1 cellular context compared by ENCODE assay signal in genomic region chr17:50127661-50128361, GRCh38.
TF ChIP-seq lines count a peak whose summit lies in the region.

No MANE protein-coding gene starts in this region.

TF ChIP-seq in GM12878, 131 proteins besides CTCF, POLR2A, EP300 and RAD21:
- TF ChIP-seq IKZF1 (conservative IDR thresholded peaks at IDR 0.05) (0 out of 2 replicates have a peak, but pooled peaks have one; percentile 12), RUNX3 (IDR thresholded peaks at IDR 0.05; ENCODE audit: low read length) (peak; percentile 79), MEF2A (IDR thresholded peaks at IDR 0.05; ENCODE audit: insufficient read depth, low read depth, low read length) (no peak), TCF7 (IDR thresholded peaks at IDR 0.05; ENCODE audit: borderline replicate concordance) (no peak), BACH1 (IDR thresholded peaks at IDR 0.05; ENCODE audit: borderline replicate concordance) (no peak), EED (IDR thresholded peaks at IDR 0.05; ENCODE audit: low read depth) (no peak), HDAC2 (IDR thresholded peaks at IDR 0.05) (no peak), IKZF2 (IDR thresholded peaks at IDR 0.05) (no peak), MYC (IDR thresholded peaks at IDR 0.05; ENCODE audit: insufficient read depth, insufficient read length, insufficient replicate concordance, low read length, severe bottlenecking) (no peak)
